24 cellular contexts compared by ENCODE assay signal in genomic region chr11:77883775-77884174, GRCh38.
DNase-seq lines count a peak whose midpoint lies in the region; ATAC-seq and TF ChIP-seq lines count a peak whose summit lies in the region.
"Had no signal": no experiment of that assay in that cellular context is flagged by ENCODE, and none has a peak within 500 bp of the region (broad histone marks: within the 10 kb centered on the region; RNA-seq: fewer than 3 reads in every experiment).

No MANE protein-coding gene starts in this region.

- no peak overlapping the region for H4K91ac ChIP-seq in mesenchymal stem cell (ENCODE audit: low read length)

- H3K36me3 Mint-ChIP-seq in GM23338 (ENCODE audit: low read depth): peaks cover 14% of the 10 kb centered on the region; the same call in 2 of the 3 replicates

- H2BK120ac ChIP-seq in mesenchymal stem cell (ENCODE audit: low read depth, low read length): peak overlapping the region; percentile 39

- H3K27me3 ChIP-seq in GM23338 (ENCODE audit: insufficient read depth) (no peaks in the 10 kb centered on the region), SK-N-SH (ENCODE audit: insufficient read depth) (no peaks in the 10 kb centered on the region), mesenchymal stem cell (ENCODE audit: control insufficient read depth in 1 of 2, insufficient read depth in 1 of 2, low read length in 2 of 2) (no peaks in the 10 kb centered on the region)
- H3K27me3 ChIP-seq: BLaER1 treated with 17β-estradiol and CSF1 and Interleukin-3, amounts not matched to agents 10 nM and 100 nM; left lung; Peyer's patch; tibial nerve had no signal

- no peaks in the 10 kb centered on the region for H3K9me2 ChIP-seq in GM23338 (ENCODE audit: insufficient read depth)
- H3K9me2 ChIP-seq in SK-N-SH: no peaks in the 10 kb centered on the region

- CTCF ChIA-PET in SK-N-SH (lab: Yijun Ruan, JAX): no interaction called here

- H3K4me2 ChIP-seq in GM23338 (no peak overlapping the region), SK-N-SH (no peak overlapping the region), mesenchymal stem cell (ENCODE audit: low read length, poor library complexity, severe bottlenecking) (no peak overlapping the region)
- H3K4me2 ChIP-seq: A549; BLaER1 treated with 17β-estradiol and CSF1 and Interleukin-3, amounts not matched to agents 10 nM and 100 nM had no signal

- ATAC-seq in GM23338 (no peak), HG03342 (IDR thresholded peaks at IDR 0.05; ENCODE audit: unreplicated experiment) (no peak), GM19463 (IDR thresholded peaks at IDR 0.05; ENCODE audit: unreplicated experiment) (no peak)
- ATAC-seq: A549; activated CD8-positive, alpha-beta T cell treated with anti-CD3 and anti-CD28 coated beads for 36 hours had no signal

- H3K79me1 ChIP-seq in mesenchymal stem cell (replicated peaks; ENCODE audit: low read length, poor library complexity, severe bottlenecking): peaks cover 16% of the 10 kb centered on the region

- no peak overlapping the region for H3K9ac ChIP-seq in SK-N-SH
- H3K9ac ChIP-seq in mesenchymal stem cell (ENCODE audit: low read length): no peak overlapping the region
- H3K9ac ChIP-seq: BLaER1 treated with 17β-estradiol and CSF1 and Interleukin-3, amounts not matched to agents 10 nM and 100 nM had no signal

- H3K14ac ChIP-seq in mesenchymal stem cell (ENCODE audit: low read length in 2 of 2): no peak overlapping the region

- peak overlapping the region in 1 of 2 experiments; percentile 24 for H3K4ac ChIP-seq in mesenchymal stem cell (ENCODE audit: low read depth in 1 of 2, low read length in 2 of 2)

- no peak overlapping the region for H3K23ac ChIP-seq in mesenchymal stem cell (ENCODE audit: low read length in 2 of 2)

- H3F3A ChIP-seq in GM23338 (replicated peaks; ENCODE audit: low read depth): no peaks in the 10 kb centered on the region
- peaks cover 8% of the 10 kb centered on the region for H3F3A ChIP-seq in SK-N-SH (replicated peaks; ENCODE audit: insufficient read depth)

- no peaks in the 10 kb centered on the region; the same call in 2 of the 3 replicates for H3K9me3 Mint-ChIP-seq in GM23338
- H3K9me3 Mint-ChIP-seq: activated CD8-positive, alpha-beta T cell treated with anti-CD3 and anti-CD28 coated beads for 36 hours; naive B cell had no signal

- H3K9me3 ChIP-seq in SK-N-SH (no peaks in the 10 kb centered on the region), mesenchymal stem cell (ENCODE audit: control insufficient read depth, low read length) (no peaks in the 10 kb centered on the region)
- H3K9me3 ChIP-seq: A549; BLaER1 treated with 17β-estradiol and CSF1 and Interleukin-3, amounts not matched to agents 10 nM and 100 nM; left lung; Peyer's patch; tibial nerve had no signal

- H3K36me3 ChIP-seq in GM23338 (ENCODE audit: insufficient read depth) (peaks cover 4% of the 10 kb centered on the region; the same call in 1 of the 2 replicates), SK-N-SH (replicated peaks in 1 of 2; ENCODE audit: control insufficient read depth in 1 of 2, insufficient read depth in 2 of 2, low read length in 1 of 2) (peaks cover 11 to 30% of the 10 kb centered on the region in 2 experiments), mesenchymal stem cell (ENCODE audit: control insufficient read depth in 1 of 2, insufficient read depth in 2 of 2, low read depth in 1 of 2, low read length in 2 of 2) (peaks cover 14 to 42% of the 10 kb centered on the region in 2 experiments)

- POLR2A ChIA-PET in SK-N-SH (lab: Yijun Ruan, JAX): no interaction called here

- H4K8ac ChIP-seq in mesenchymal stem cell (ENCODE audit: low read length): no peak overlapping the region

- WGBS in SK-N-SH (ENCODE audit: low lambda C conversion rate): 49% methylated on average over 5 of the region's 5 CpGs
- WGBS in mesenchymal stem cell: 86% methylated on average over 5 of the region's 5 CpGs

- peak; percentile 16 for DNase-seq in AG08395 (ENCODE audit: low spot score)
- no peak for DNase-seq in GM23338 (ENCODE audit: low spot score)
- DNase-seq in SK-N-SH: no peak
- DNase-seq in mesenchymal stem cell: peak; percentile 78
- DNase-seq in activated effector memory CD4-positive, alpha-beta T cell treated with anti-CD3 and anti-CD28 coated beads, Interleukin-2, amount 50 U/mL, for 16 hours: no peak
- DNase-seq in RPMI8226: no peak
- DNase-seq: activated CD4-positive, CD25-positive, alpha-beta regulatory T cell treated with anti-CD3 and anti-CD28 coated beads, Interleukin-2, amount 50 U/mL, for 72 hours; activated CD8-positive, alpha-beta T cell treated with anti-CD3 and anti-CD28 coated beads for 36 hours; COR-L47; DND-41; left lung; naive B cell; NCI-H1092; NCI-H187; NCI-H2227 treated with DMSO at 0.1 percent for 48 hours; occipital lobe; Peyer's patch; retina had no signal

- TF ChIP-seq EP300 in SK-N-SH (IDR thresholded peaks at IDR 0.05; ENCODE audit: borderline replicate concordance in 1 of 2, low read depth in 1 of 2, low read length in 1 of 2): 0 out of 4 replicates have a peak, but pooled peaks of 1 of the 2 experiments have one; percentile 5

- no peak overlapping the region for H3K4me3 Mint-ChIP-seq in GM23338
- H3K4me3 Mint-ChIP-seq: activated CD8-positive, alpha-beta T cell treated with anti-CD3 and anti-CD28 coated beads for 36 hours; brain; naive B cell had no signal

- H4K20me1 ChIP-seq in GM23338 (replicated peaks; ENCODE audit: insufficient read depth) (no peaks in the 10 kb centered on the region), SK-N-SH (ENCODE audit: insufficient read depth) (no peaks in the 10 kb centered on the region)

- H3K4me3 ChIP-seq in GM23338: no peak overlapping the region
- no peak overlapping the region for H3K4me3 ChIP-seq in SK-N-SH (ENCODE audit: low read depth in 2 of 2, low read length in 1 of 2)
- no peak overlapping the region for H3K4me3 ChIP-seq in mesenchymal stem cell (ENCODE audit: insufficient read depth in 1 of 2, low read depth in 1 of 2, low read length in 2 of 2)
- H3K4me3 ChIP-seq: A549; BLaER1 treated with 17β-estradiol and CSF1 and Interleukin-3, amounts not matched to agents 10 nM and 100 nM; left lung; Peyer's patch; tibial nerve had no signal

- H2AK5ac ChIP-seq in mesenchymal stem cell (ENCODE audit: low read length, severe bottlenecking): no peak overlapping the region

- TF ChIP-seq RAD21 in SK-N-SH (IDR thresholded peaks at IDR 0.05; ENCODE audit: low read length): no peak

- H3K79me2 ChIP-seq in GM23338 (replicated peaks; ENCODE audit: insufficient read depth): no peaks in the 10 kb centered on the region
- H3K79me2 ChIP-seq in SK-N-SH (ENCODE audit: insufficient read depth): no peaks in the 10 kb centered on the region

- no peak overlapping the region for H2AFZ ChIP-seq in GM23338
- no peak overlapping the region for H2AFZ ChIP-seq in SK-N-SH (ENCODE audit: low read depth)
- H2AFZ ChIP-seq in mesenchymal stem cell (ENCODE audit: low read depth, low read length): no peak overlapping the region

- peaks cover 3% of the 10 kb centered on the region for H3K27me3 Mint-ChIP-seq in GM23338 (ENCODE audit: insufficient read depth, low read depth, poor library complexity)
- H3K27me3 Mint-ChIP-seq: activated CD8-positive, alpha-beta T cell treated with anti-CD3 and anti-CD28 coated beads for 36 hours; brain; naive B cell had no signal

- H3K27ac Mint-ChIP-seq in GM23338: peak overlapping the region; percentile 50; the same call in 1 of the 2 replicates
- H3K27ac Mint-ChIP-seq: activated CD8-positive, alpha-beta T cell treated with anti-CD3 and anti-CD28 coated beads for 36 hours; naive B cell had no signal

- no peak overlapping the region for H2BK5ac ChIP-seq in mesenchymal stem cell (ENCODE audit: low read depth, low read length, poor library complexity, severe bottlenecking)

- no peak overlapping the region for H3K18ac ChIP-seq in mesenchymal stem cell (ENCODE audit: low read depth in 1 of 2, low read length in 2 of 2)

- H2BK12ac ChIP-seq in mesenchymal stem cell (ENCODE audit: low read length in 2 of 2): peak overlapping the region in 1 of 2 experiments; percentile 37

- H3K4me1 Mint-ChIP-seq in GM23338: no peaks in the 10 kb centered on the region

- H2BK15ac ChIP-seq in mesenchymal stem cell (ENCODE audit: low read depth, poor library complexity, severe bottlenecking): no peak overlapping the region

- H3K4me1 ChIP-seq in GM23338 (ENCODE audit: insufficient read depth) (no peaks in the 10 kb centered on the region; the same call in 1 of the 2 replicates), SK-N-SH (ENCODE audit: control insufficient read depth in 1 of 2, insufficient read depth in 2 of 2, low read depth in 1 of 2, low read length in 1 of 2) (peaks cover 8 to 12% of the 10 kb centered on the region in 2 experiments; a peak in 1 of 4 replicates), mesenchymal stem cell (ENCODE audit: control insufficient read depth, insufficient read depth, low read depth, low read length) (peaks cover 9% of the 10 kb centered on the region)
- H3K4me1 ChIP-seq: A549, left lung, Peyer's patch had no signal

- 0 out of 2 replicates have a peak overlapping the region, but pooled peaks have one; percentile 19 for H3K27ac ChIP-seq in GM23338 (ENCODE audit: low read depth)
- peak overlapping the region; percentile 12 to 77 for H3K27ac ChIP-seq in SK-N-SH (ENCODE audit: low read depth in 2 of 2, low read length in 1 of 2)
- H3K27ac ChIP-seq in mesenchymal stem cell (ENCODE audit: low read length, poor library complexity, severe bottlenecking): no peak overlapping the region
- H3K27ac ChIP-seq: A549; BLaER1 treated with 17β-estradiol and CSF1 and Interleukin-3, amounts not matched to agents 10 nM and 100 nM; left lung; Peyer's patch; tibial nerve had no signal

- TF ChIP-seq CTCF in GM23338 (conservative IDR thresholded peaks at IDR 0.05; ENCODE audit: low read depth in 2 of 2): no peak
- TF ChIP-seq CTCF in SK-N-SH (IDR thresholded peaks at IDR 0.05): no peak

TF ChIP-seq in GM23338, 12 proteins besides CTCF, POLR2A, EP300 and RAD21 (continues in another document):
- TF ChIP-seq EZH2phosphoT487 (IDR thresholded peaks at IDR 0.05; ENCODE audit: unreplicated experiment) (no peak), STAT1 (IDR thresholded peaks at IDR 0.05; ENCODE audit: unreplicated experiment) (no peak), NANOG (IDR thresholded peaks at IDR 0.05; ENCODE audit: borderline replicate concordance) (no peak)

TF ChIP-seq in SK-N-SH, 30 proteins besides CTCF, POLR2A, EP300 and RAD21 (continues in another document):
- no peak for TF ChIP-seq MEF2A (IDR thresholded peaks at IDR 0.05; ENCODE audit: borderline replicate concordance, low read depth)
- peak; percentile 17; the same call in 1 of the 2 replicates for TF ChIP-seq ELF1 (IDR thresholded peaks at IDR 0.05)
- no peak for TF ChIP-seq SMC3 (IDR thresholded peaks at IDR 0.05; ENCODE audit: low read depth, low read length)
- TF ChIP-seq TEAD4 (IDR thresholded peaks at IDR 0.05; ENCODE audit: borderline replicate concordance, insufficient read depth): no peak
- peak; percentile 70; the same call in 1 of the 2 replicates for TF ChIP-seq FOSL2 (IDR thresholded peaks at IDR 0.05; ENCODE audit: borderline replicate concordance, low read depth)
- no peak for TF ChIP-seq GABPA (IDR thresholded peaks at IDR 0.05; ENCODE audit: low read depth)
- TF ChIP-seq JUND (IDR thresholded peaks at IDR 0.05): 0 out of 2 replicates have a peak, but pooled peaks have one; percentile 26

Comparison
In these comparisons a context has a peak if more than half of its experiments do, and no peak if none do; other contexts are left out.
1. DNase-seq: peak in AG08395 (single experiment) and mesenchymal stem cell (single experiment); none in GM23338 (single experiment), SK-N-SH (single experiment), activated effector memory CD4-positive, alpha-beta T cell treated with anti-CD3 and anti-CD28 coated beads, Interleukin-2, amount 50 U/mL, for 16 hours (single experiment) and RPMI8226 (single experiment).